Comparison of ENCODE assay signal across 7 cellular contexts in genomic region chr1:119333543-119334250, GRCh38. TPM values are rescaled to one million over a fixed set of nuclear protein-coding genes. Genes with fewer than 3 reads are reported as not detected.
"Had no signal": no experiment of that assay in that cellular context is flagged by ENCODE, and none has a peak within 500 bp of the region (broad histone marks: within the 10 kb centered on the region; RNA-seq: fewer than 3 reads in every experiment).

No MANE protein-coding gene starts in this region.

RNA-seq across cellular contexts. Expression of gene HAO2, which starts 34.9 kb away (rescaled TPM):
- total RNA-seq: LHCN-M2, MCF 10A, NCI-H460, PC-3, Right ventricle myocardium superior, SJSA1 had no signal
- polyA plus RNA-seq: SK-N-SH had no signal
